In the genomic region with DNA sequence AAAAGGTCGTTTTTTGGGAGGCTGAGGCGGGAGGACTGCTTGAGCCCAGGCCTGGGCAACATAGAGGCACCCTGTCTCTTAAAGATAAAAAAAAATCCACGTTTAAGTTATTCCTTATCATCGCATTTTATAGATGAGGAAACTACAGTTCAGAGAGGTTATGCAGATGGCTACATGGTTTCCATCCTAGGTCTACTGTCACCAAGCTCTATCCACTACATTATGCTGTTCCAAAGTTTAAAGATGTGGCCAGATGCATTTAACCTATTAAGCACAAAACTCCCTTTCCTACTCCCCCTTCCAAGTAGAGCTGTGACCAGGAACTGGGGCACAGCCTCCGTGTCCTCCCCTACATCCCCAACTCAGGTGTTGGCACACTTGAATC, we compare ENCODE assay signal across 1 cellular context.
TF ChIP-seq lines count a peak whose summit lies in the region.

No MANE protein-coding gene starts in this region.

TF ChIP-seq in H1, 55 proteins besides CTCF, POLR2A, EP300 and RAD21:
- TF ChIP-seq, protein P1, sequence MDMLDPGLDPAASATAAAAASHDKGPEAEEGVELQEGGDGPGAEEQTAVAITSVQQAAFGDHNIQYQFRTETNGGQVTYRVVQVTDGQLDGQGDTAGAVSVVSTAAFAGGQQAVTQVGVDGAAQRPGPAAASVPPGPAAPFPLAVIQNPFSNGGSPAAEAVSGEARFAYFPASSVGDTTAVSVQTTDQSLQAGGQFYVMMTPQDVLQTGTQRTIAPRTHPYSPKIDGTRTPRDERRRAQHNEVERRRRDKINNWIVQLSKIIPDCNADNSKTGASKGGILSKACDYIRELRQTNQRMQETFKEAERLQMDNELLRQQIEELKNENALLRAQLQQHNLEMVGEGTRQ (IDR thresholded peaks at IDR 0.05; ENCODE audit: low read length): no peak
- TF ChIP-seq ATF2 (IDR thresholded peaks at IDR 0.05; ENCODE audit: low read length) (no peak), CBX5 (IDR thresholded peaks at IDR 0.05; ENCODE audit: low read depth, low read length) (no peak), KDM4A (IDR thresholded peaks at IDR 0.05; ENCODE audit: low read depth, low read length, severe bottlenecking) (no peak), SAP30 (IDR thresholded peaks at IDR 0.05; ENCODE audit: insufficient read depth, insufficient replicate concordance, low read length) (no peak), BACH1 (IDR thresholded peaks at IDR 0.05; ENCODE audit: low read length) (no peak), RXRA (IDR thresholded peaks at IDR 0.05; ENCODE audit: insufficient read depth, low read depth, low read length) (no peak), KDM1A (IDR thresholded peaks at IDR 0.05; ENCODE audit: borderline replicate concordance, low read length) (no peak), RBBP5 (IDR thresholded peaks at IDR 0.05; ENCODE audit: borderline replicate concordance, low read depth, low read length) (no peak), CHD7 (IDR thresholded peaks at IDR 0.05; ENCODE audit: insufficient replicate concordance, low read length) (no peak), CHD1 (IDR thresholded peaks at IDR 0.05; ENCODE audit: low read depth, low read length) (no peak), TAF1 (IDR thresholded peaks at IDR 0.05; ENCODE audit: low read depth, low read length) (no peak), EGR1 (IDR thresholded peaks at IDR 0.05; ENCODE audit: borderline replicate concordance, low read depth, low read length) (no peak), TBP (IDR thresholded peaks at IDR 0.05; ENCODE audit: low read depth, low read length) (no peak), SP2 (IDR thresholded peaks at IDR 0.05; ENCODE audit: low read length) (no peak), SIRT6 (IDR thresholded peaks at IDR 0.05; ENCODE audit: low read length) (no peak), MAFK (IDR thresholded peaks at IDR 0.05; ENCODE audit: low read depth, low read length) (no peak), HDAC6 (IDR thresholded peaks at IDR 0.05; ENCODE audit: low read depth, low read length) (no peak)
TF ChIP-seq in H1: peak in this region for 0.
